ENCODE assay signal across 8 cellular contexts in the genomic region with DNA sequence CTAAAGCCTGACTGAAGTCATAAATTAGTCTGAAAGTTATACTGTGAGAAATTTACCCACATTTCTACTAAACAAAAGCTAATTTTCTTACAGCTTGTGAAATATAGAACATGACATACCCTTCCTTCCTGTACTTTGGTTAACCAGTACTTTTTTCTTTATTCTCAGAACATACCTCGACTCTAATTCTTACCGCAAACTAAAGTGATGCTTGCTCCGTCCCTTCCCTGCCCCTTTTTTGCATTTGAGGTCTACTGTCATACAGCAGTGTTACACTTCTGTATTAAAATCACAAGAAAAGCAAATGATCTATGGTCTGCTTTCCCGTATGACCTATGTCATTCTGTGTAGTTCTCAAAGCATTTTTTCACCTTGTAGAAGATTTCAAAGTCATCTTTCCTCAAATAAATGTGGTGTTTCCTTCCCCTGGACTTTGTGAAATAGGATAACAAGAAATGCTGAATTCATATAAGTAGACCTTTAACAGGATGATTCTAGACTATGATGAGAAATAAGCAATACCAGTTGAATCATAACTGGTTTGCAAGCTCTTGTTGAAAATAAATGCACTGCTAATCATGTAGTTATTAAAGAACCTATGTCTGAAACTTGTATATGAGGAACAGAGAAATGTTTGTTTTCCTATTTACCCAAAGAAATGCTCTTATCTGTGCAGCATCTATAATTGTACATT. TPM values are rescaled to one million over a fixed set of nuclear protein-coding genes. Genes with fewer than 3 reads are reported as not detected.
DNase-seq lines count a peak whose midpoint lies in the region; ATAC-seq lines count a peak whose summit lies in the region.

No MANE protein-coding gene starts in this region.

- peaks cover 93% of the 10 kb centered on the region for H3K4me1 Mint-ChIP-seq in activated T-cell treated with anti-CD3 and anti-CD28 coated beads, Interleukin-2, amount 50 U/mL, for 72 hours (ENCODE audit: low read depth)
- peaks cover 41 to 71% of the 10 kb centered on the region in 2 donors for H3K4me1 Mint-ChIP-seq in stimulated activated naive B cell treated with anti-CD40 and anti-IgM and Interleukin-4, amounts not matched to agents 10 μg/mL and 1 μg/mL and 100 μg/mL, for 72 hours

- no peak overlapping the region for H2BK12ac ChIP-seq in mesenchymal stem cell (ENCODE audit: low read length in 2 of 2)

- H4K8ac ChIP-seq in mesenchymal stem cell (ENCODE audit: low read length) = no peak overlapping the region

- no peak overlapping the region for H3K14ac ChIP-seq in mesenchymal stem cell (ENCODE audit: low read length in 2 of 2)

- peak; percentile 66 to 67 for DNase-seq in activated T-cell treated with anti-CD3 and anti-CD28 coated beads, Interleukin-2, amount 50 U/mL, for 72 hours
- DNase-seq in stimulated activated naive B cell treated with anti-CD40 and anti-IgM and Interleukin-4, amounts not matched to agents 10 μg/mL and 1 μg/mL and 100 μg/mL, for 72 hours = peak; percentile 32
- DNase-seq in epidermal melanocyte (ENCODE audit: insufficient read length, low spot score) (no peak), glomerular visceral epithelial cell (ENCODE audit: extremely low spot score) (no peak), Karpas-422 (no peak), mesenchymal stem cell (no peak)

- H3K36me3 ChIP-seq in Karpas-422 (ENCODE audit: insufficient read depth, low read length) (peaks cover 41% of the 10 kb centered on the region; the same call in 1 of the 2 replicates), mesenchymal stem cell (ENCODE audit: control insufficient read depth in 1 of 2, insufficient read depth in 2 of 2, low read depth in 1 of 2, low read length in 2 of 2) (no peaks in the 10 kb centered on the region)

- H3K23ac ChIP-seq in mesenchymal stem cell (ENCODE audit: low read length in 2 of 2) = no peak overlapping the region

- no peaks in the 10 kb centered on the region for H4K20me1 ChIP-seq in Karpas-422 (ENCODE audit: insufficient read depth, low read depth, low read length)

- H4K91ac ChIP-seq in mesenchymal stem cell (ENCODE audit: low read length) = no peak overlapping the region

- H3K4me3 Mint-ChIP-seq in activated T-cell treated with anti-CD3 and anti-CD28 coated beads, Interleukin-2, amount 50 U/mL, for 72 hours = peak overlapping the region; percentile 52 to 70
- H3K4me3 Mint-ChIP-seq in stimulated activated naive B cell treated with anti-CD40 and anti-IgM and Interleukin-4, amounts not matched to agents 10 μg/mL and 1 μg/mL and 100 μg/mL, for 72 hours = peak overlapping the region; percentile 19 to 33

- H3K9me3 ChIP-seq in Karpas-422 (ENCODE audit: low read length) = no peaks in the 10 kb centered on the region
- no peaks in the 10 kb centered on the region for H3K9me3 ChIP-seq in mesenchymal stem cell (ENCODE audit: control insufficient read depth, low read length)

- H3K27ac ChIP-seq in Karpas-422 (ENCODE audit: low read length) (no peak overlapping the region), mesenchymal stem cell (ENCODE audit: low read length, poor library complexity, severe bottlenecking) (no peak overlapping the region)

- no peaks in the 10 kb centered on the region for H3K27me3 Mint-ChIP-seq in activated T-cell treated with anti-CD3 and anti-CD28 coated beads, Interleukin-2, amount 50 U/mL, for 72 hours (ENCODE audit: low read depth)
- H3K27me3 Mint-ChIP-seq in stimulated activated naive B cell treated with anti-CD40 and anti-IgM and Interleukin-4, amounts not matched to agents 10 μg/mL and 1 μg/mL and 100 μg/mL, for 72 hours = no peaks in the 10 kb centered on the region

- ATAC-seq in GM19395 (IDR thresholded peaks at IDR 0.05; ENCODE audit: unreplicated experiment) = peak; percentile 91
- peak; percentile 89 for ATAC-seq in HG03060 (IDR thresholded peaks at IDR 0.05; ENCODE audit: low read depth, unreplicated experiment)
- ATAC-seq in activated T-cell treated with anti-CD3 and anti-CD28 coated beads, Interleukin-2, amount 50 U/mL, for 72 hours (replicated peaks in 1 of 2) = peak; percentile 74 to 84
- peak; percentile 90 to 93 for ATAC-seq in stimulated activated naive B cell treated with anti-CD40 and anti-IgM and Interleukin-4, amounts not matched to agents 10 μg/mL and 1 μg/mL and 100 μg/mL, for 72 hours (replicated peaks)

- no peak overlapping the region for H3K18ac ChIP-seq in mesenchymal stem cell (ENCODE audit: low read depth in 1 of 2, low read length in 2 of 2)

- no peaks in the 10 kb centered on the region for H3K9me3 Mint-ChIP-seq in activated T-cell treated with anti-CD3 and anti-CD28 coated beads, Interleukin-2, amount 50 U/mL, for 72 hours
- H3K9me3 Mint-ChIP-seq in stimulated activated naive B cell treated with anti-CD40 and anti-IgM and Interleukin-4, amounts not matched to agents 10 μg/mL and 1 μg/mL and 100 μg/mL, for 72 hours = peaks cover 2 to 3% of the 10 kb centered on the region in 2 donors

- 92% methylated on average over 3 of the region's 4 CpGs for WGBS in mesenchymal stem cell

- H3K27me3 ChIP-seq in Karpas-422 (ENCODE audit: low read length) (no peaks in the 10 kb centered on the region), mesenchymal stem cell (ENCODE audit: control insufficient read depth in 1 of 2, insufficient read depth in 1 of 2, low read length in 2 of 2) (no peaks in the 10 kb centered on the region)

- H3K4me1 ChIP-seq in Karpas-422 (ENCODE audit: low read length) (no peaks in the 10 kb centered on the region), mesenchymal stem cell (ENCODE audit: control insufficient read depth, insufficient read depth, low read depth, low read length) (no peaks in the 10 kb centered on the region)

- H2BK5ac ChIP-seq in mesenchymal stem cell (ENCODE audit: low read depth, low read length, poor library complexity, severe bottlenecking) = no peak overlapping the region

- no peak overlapping the region for H2BK15ac ChIP-seq in mesenchymal stem cell (ENCODE audit: low read depth, poor library complexity, severe bottlenecking)

- H3K4ac ChIP-seq in mesenchymal stem cell (ENCODE audit: low read depth in 1 of 2, low read length in 2 of 2) = no peak overlapping the region

- peak overlapping the region; percentile 97 for H3K27ac Mint-ChIP-seq in activated T-cell treated with anti-CD3 and anti-CD28 coated beads, Interleukin-2, amount 50 U/mL, for 72 hours
- peak overlapping the region; percentile 85 for H3K27ac Mint-ChIP-seq in stimulated activated naive B cell treated with anti-CD40 and anti-IgM and Interleukin-4, amounts not matched to agents 10 μg/mL and 1 μg/mL and 100 μg/mL, for 72 hours

- H3K9ac ChIP-seq in Karpas-422 (ENCODE audit: low read length) = no peak overlapping the region
- no peak overlapping the region for H3K9ac ChIP-seq in mesenchymal stem cell (ENCODE audit: low read length)

- H2AFZ ChIP-seq in Karpas-422 (ENCODE audit: low read length) = no peak overlapping the region
- H2AFZ ChIP-seq in mesenchymal stem cell (ENCODE audit: low read depth, low read length) = no peak overlapping the region

- H2BK120ac ChIP-seq in mesenchymal stem cell (ENCODE audit: low read depth, low read length) = no peak overlapping the region

- H3K4me2 ChIP-seq in Karpas-422 (ENCODE audit: low read depth, low read length, poor library complexity, severe bottlenecking) (no peak overlapping the region), mesenchymal stem cell (ENCODE audit: low read length, poor library complexity, severe bottlenecking) (no peak overlapping the region)

- H3K79me1 ChIP-seq in mesenchymal stem cell (replicated peaks; ENCODE audit: low read length, poor library complexity, severe bottlenecking) = no peaks in the 10 kb centered on the region

- no peaks in the 10 kb centered on the region for H3K9me2 ChIP-seq in Karpas-422 (replicated peaks; ENCODE audit: insufficient read depth, low read length)

- H3K4me3 ChIP-seq in Karpas-422 (ENCODE audit: low read length) (no peak overlapping the region), mesenchymal stem cell (ENCODE audit: insufficient read depth in 1 of 2, low read depth in 1 of 2, low read length in 2 of 2) (no peak overlapping the region)

- no peak overlapping the region for H2AK5ac ChIP-seq in mesenchymal stem cell (ENCODE audit: low read length, severe bottlenecking)

- H3K36me3 Mint-ChIP-seq in activated T-cell treated with anti-CD3 and anti-CD28 coated beads, Interleukin-2, amount 50 U/mL, for 72 hours (ENCODE audit: insufficient read depth in 2 of 2) = peaks cover 17 to 55% of the 10 kb centered on the region in 2 donors
- H3K36me3 Mint-ChIP-seq in stimulated activated naive B cell treated with anti-CD40 and anti-IgM and Interleukin-4, amounts not matched to agents 10 μg/mL and 1 μg/mL and 100 μg/mL, for 72 hours = peaks cover 38 to 61% of the 10 kb centered on the region in 2 donors

- no peaks in the 10 kb centered on the region for H3K79me2 ChIP-seq in Karpas-422 (ENCODE audit: low read length)

RNA-seq across cellular contexts. Expression of a gene that starts 30.4 kb away (rescaled TPM):
- total RNA-seq in activated T-cell treated with anti-CD3 and anti-CD28 coated beads, Interleukin-2, amount 50 U/mL, for 72 hours = 100 to 1,000 TPM; 444 to 460 TPM
- 72.2 and 97.7 TPM in 2 replicates for total RNA-seq in Karpas-422 (2014; rRNA removed; shearing (Covaris generic); ENCODE audit: low replicate concordance)
- 0.36 TPM for polyA plus RNA-seq in mesenchymal stem cell (2013, experiment 1 of 2)
- polyA plus RNA-seq in mesenchymal stem cell (2013, experiment 2 of 2) = 0.32 TPM

Comparison
In these comparisons a context has a peak if more than half of its experiments do, and no peak if none do; other contexts are left out.
1. DNase-seq: peak in activated T-cell treated with anti-CD3 and anti-CD28 coated beads, Interleukin-2, amount 50 U/mL, for 72 hours (2 of 2) and stimulated activated naive B cell treated with anti-CD40 and anti-IgM and Interleukin-4, amounts not matched to agents 10 μg/mL and 1 μg/mL and 100 μg/mL, for 72 hours (single experiment); none in epidermal melanocyte (single experiment), glomerular visceral epithelial cell (single experiment), Karpas-422 (single experiment) and mesenchymal stem cell (single experiment).
2. Peak in every context shown above with its lines, with median percentiles within 50 percentile points of each other: ATAC-seq.